Comparison of ENCODE assay signal across 1 cellular context in genomic region chr2:47272031-47272864, GRCh38.
TF ChIP-seq lines count a peak whose summit lies in the region.

No MANE protein-coding gene starts in this region.

TF ChIP-seq in HEK293, 187 proteins besides CTCF, POLR2A, EP300 and RAD21 (continued from another document):
- TF ChIP-seq HIC1 (tag by site-specific recombination; IDR thresholded peaks at IDR 0.05), result peak; percentile 72
- peak; percentile 51; the same call in 1 of the 2 replicates for TF ChIP-seq GLIS2 (tag by site-specific recombination; IDR thresholded peaks at IDR 0.05)
- TF ChIP-seq ZNF549 (tag by site-specific recombination; IDR thresholded peaks at IDR 0.05), result no peak
- 0 out of 2 replicates have a peak, but pooled peaks have one; percentile 43 for TF ChIP-seq ZSCAN4 (tag by site-specific recombination; IDR thresholded peaks at IDR 0.05)
- peak; percentile 75 for TF ChIP-seq KLF1 (tag by site-specific recombination; IDR thresholded peaks at IDR 0.05)
- TF ChIP-seq ZNF184 (tag by site-specific recombination; IDR thresholded peaks at IDR 0.05), result no peak
- peak; percentile 24 for TF ChIP-seq ZNF654 (tag by site-specific recombination; IDR thresholded peaks at IDR 0.05; ENCODE audit: low read depth)
- no peak for TF ChIP-seq ZNF580 (tag by site-specific recombination; IDR thresholded peaks at IDR 0.05)
- no peak for TF ChIP-seq ZNF280D (tag by site-specific recombination; IDR thresholded peaks at IDR 0.05)
- TF ChIP-seq GFI1B (tag by site-specific recombination; IDR thresholded peaks at IDR 0.05), result no peak
- TF ChIP-seq ZNF791 (tag by site-specific recombination; IDR thresholded peaks at IDR 0.05), result no peak
- TF ChIP-seq REST (tag by site-specific recombination; IDR thresholded peaks at IDR 0.05), result no peak
- TF ChIP-seq ZNF423 (tag by site-specific recombination; IDR thresholded peaks at IDR 0.05), result no peak
- TF ChIP-seq ZNF501 (tag by site-specific recombination; IDR thresholded peaks at IDR 0.05), result no peak; the same call in 1 of the 2 replicates
- peak; percentile 39; the same call in 1 of the 2 replicates for TF ChIP-seq ZXDB (tag by site-specific recombination; IDR thresholded peaks at IDR 0.05)
- peak; percentile 82 for TF ChIP-seq ZNF449 (tag by site-specific recombination; IDR thresholded peaks at IDR 0.05)
- 0 out of 2 replicates have a peak, but pooled peaks have one; percentile 36 for TF ChIP-seq KLF7 (tag by site-specific recombination; IDR thresholded peaks at IDR 0.05; ENCODE audit: borderline replicate concordance)
- 0 out of 2 replicates have a peak, but pooled peaks have one; percentile 54 for TF ChIP-seq BCL11B (tag by site-specific recombination; IDR thresholded peaks at IDR 0.05; ENCODE audit: low read depth)
- TF ChIP-seq ZFP37 (tag by site-specific recombination; IDR thresholded peaks at IDR 0.05), result 0 out of 2 replicates have a peak, but pooled peaks have one; percentile 33
- no peak for TF ChIP-seq ZNF398 (tag by site-specific recombination; IDR thresholded peaks at IDR 0.05)
- TF ChIP-seq ZNF600 (tag by site-specific recombination; IDR thresholded peaks at IDR 0.05), result no peak
- no peak for TF ChIP-seq ZNF133 (tag by site-specific recombination; IDR thresholded peaks at IDR 0.05)
- TF ChIP-seq ZBTB20 (tag by site-specific recombination; IDR thresholded peaks at IDR 0.05), result no peak
- no peak for TF ChIP-seq ZNF473 (tag by site-specific recombination; IDR thresholded peaks at IDR 0.05)
- TF ChIP-seq EGR2 (tag by site-specific recombination; IDR thresholded peaks at IDR 0.05; ENCODE audit: low read depth), result peak; percentile 72; the same call in 1 of the 2 replicates
- no peak for TF ChIP-seq ZNF658 (tag by site-specific recombination; IDR thresholded peaks at IDR 0.05)
- TF ChIP-seq ZNF335 (tag by site-specific recombination; conservative IDR thresholded peaks at IDR 0.05), result peak; percentile 40
- TF ChIP-seq ZNF585B (tag by site-specific recombination; IDR thresholded peaks at IDR 0.05), result no peak
- TF ChIP-seq PATZ1 (tag by site-specific recombination; IDR thresholded peaks at IDR 0.05), result peak; percentile 70
- no peak for TF ChIP-seq ZNF660 (tag by site-specific recombination; IDR thresholded peaks at IDR 0.05)
- no peak for TF ChIP-seq SCRT1 (tag by site-specific recombination; IDR thresholded peaks at IDR 0.05; ENCODE audit: borderline replicate concordance)
- no peak for TF ChIP-seq ZNF639 (tag by site-specific recombination; IDR thresholded peaks at IDR 0.05)
- no peak for TF ChIP-seq ZNF350 (tag by site-specific recombination; IDR thresholded peaks at IDR 0.05)
- no peak for TF ChIP-seq ZNF624 (tag by site-specific recombination; IDR thresholded peaks at IDR 0.05)
- TF ChIP-seq ZNF777 (tag by site-specific recombination; IDR thresholded peaks at IDR 0.05; ENCODE audit: borderline replicate concordance), result peak; percentile 60; the same call in 1 of the 2 replicates
- peak; percentile 73 for TF ChIP-seq ZBTB8A (tag by site-specific recombination; IDR thresholded peaks at IDR 0.05)
- peak; percentile 68; the same call in 1 of the 2 replicates for TF ChIP-seq ZNF76 (tag by site-specific recombination; IDR thresholded peaks at IDR 0.05; ENCODE audit: borderline replicate concordance, low read depth)
- TF ChIP-seq KLF9 (tag by site-specific recombination; IDR thresholded peaks at IDR 0.05; ENCODE audit: low read depth), result peak; percentile 78
- no peak for TF ChIP-seq ZBTB7A (tag by site-specific recombination; IDR thresholded peaks at IDR 0.05; ENCODE audit: low read depth)
- no peak for TF ChIP-seq SETDB1 (IDR thresholded peaks at IDR 0.05; ENCODE audit: insufficient read length, low read length)
- TF ChIP-seq ZNF26 (tag by site-specific recombination; IDR thresholded peaks at IDR 0.05), result no peak
- no peak for TF ChIP-seq ZNF404 (tag by site-specific recombination; IDR thresholded peaks at IDR 0.05)
- TF ChIP-seq HOXA7 (CRISPR knock-in tag; IDR thresholded peaks at IDR 0.05; ENCODE audit: borderline replicate concordance), result no peak
TF ChIP-seq in HEK293: peak in this region for 29.
